ENCODE assay signal across 26 cellular contexts in the genomic region with DNA sequence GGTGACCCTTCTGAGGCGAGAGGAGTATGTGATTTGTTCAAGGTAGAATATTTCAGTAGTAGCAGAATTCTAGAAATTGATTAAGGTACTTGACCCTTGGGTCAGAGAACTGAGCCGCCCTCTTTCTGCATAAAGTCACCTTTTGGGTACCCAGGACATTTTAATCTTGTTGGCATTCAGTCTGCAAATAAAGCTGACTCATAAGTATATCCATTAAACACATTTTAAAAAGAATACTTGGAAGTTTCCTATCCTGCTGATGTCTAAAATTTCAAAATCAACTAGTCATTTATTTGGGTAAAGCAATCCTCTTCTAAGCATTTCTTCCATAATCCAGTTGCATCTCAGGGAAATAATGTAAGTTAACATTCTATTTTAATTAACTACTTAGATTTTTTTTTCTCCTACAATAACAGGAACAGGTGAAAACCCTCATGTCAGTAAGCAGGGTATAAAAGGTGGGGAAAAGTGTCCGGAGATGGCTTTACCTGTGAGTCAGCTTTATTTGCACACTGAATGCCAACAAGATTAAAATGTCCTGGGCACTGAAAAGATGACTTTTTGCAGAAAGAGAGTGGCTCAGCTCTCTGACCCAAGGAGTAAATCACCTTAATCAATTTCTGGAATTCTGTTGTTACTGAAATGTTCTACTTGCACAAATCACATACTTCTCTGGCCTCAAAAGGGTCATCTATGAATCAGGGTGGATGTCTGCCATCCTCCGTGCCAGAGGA.
"Had no signal": no experiment of that assay in that cellular context is flagged by ENCODE, and none has a peak within 500 bp of the region (broad histone marks: within the 10 kb centered on the region; RNA-seq: fewer than 3 reads in every experiment).

No MANE protein-coding gene starts in this region.

- H3K27ac Mint-ChIP-seq: memory B cell; naive B cell; natural killer cell; nephron progenitor cell; neural progenitor cell; stimulated activated effector memory CD8-positive, alpha-beta T cell treated with anti-CD3 and anti-CD28 coated beads, Interleukin-12 subunit alpha, Interleukin-12 subunit beta, amount 100 ng/mL, for 72 hours; stimulated activated naive CD8-positive, alpha-beta T cell treated with anti-CD3 and anti-CD28 coated beads, Interleukin-15, Interleukin-2, amounts not matched to agents 100 ng/mL and 50 ng/mL, for 24 hours; type B pancreatic cell had no signal

- H3K4me3 Mint-ChIP-seq: memory B cell; naive B cell; natural killer cell; nephron progenitor cell; neural progenitor cell; stimulated activated effector memory CD8-positive, alpha-beta T cell treated with anti-CD3 and anti-CD28 coated beads, Interleukin-12 subunit alpha, Interleukin-12 subunit beta, amount 100 ng/mL, for 72 hours; stimulated activated naive CD8-positive, alpha-beta T cell treated with anti-CD3 and anti-CD28 coated beads, Interleukin-15, Interleukin-2, amounts not matched to agents 100 ng/mL and 50 ng/mL, for 24 hours; type B pancreatic cell had no signal

- H3K4me3 ChIP-seq: hepatocyte, left ventricle myocardium inferior, lung, neural progenitor cell, ovary, sigmoid colon, spleen, tibial nerve, uterus had no signal

- H3K27me3 ChIP-seq: hepatocyte, neural progenitor cell, neutrophil, ovary, sigmoid colon, spleen, tibial nerve, uterus had no signal

- H2AFZ ChIP-seq: hepatocyte, neural progenitor cell had no signal

- H3K27me3 Mint-ChIP-seq: progenitor cell of endocrine pancreas; stimulated activated naive CD8-positive, alpha-beta T cell treated with anti-CD3 and anti-CD28 coated beads, Interleukin-15, Interleukin-2, amounts not matched to agents 100 ng/mL and 50 ng/mL, for 24 hours had no signal

- H3K4me2 ChIP-seq: hepatocyte, neural progenitor cell had no signal

- H3K4me1 Mint-ChIP-seq: memory B cell; naive B cell; natural killer cell; nephron progenitor cell; neural progenitor cell; stimulated activated effector memory CD8-positive, alpha-beta T cell treated with anti-CD3 and anti-CD28 coated beads, Interleukin-12 subunit alpha, Interleukin-12 subunit beta, amount 100 ng/mL, for 72 hours had no signal

- H3K9me3 ChIP-seq: neutrophil, ovary, uterus had no signal

- H3K36me3 Mint-ChIP-seq: natural killer cell; stimulated activated effector memory CD8-positive, alpha-beta T cell treated with anti-CD3 and anti-CD28 coated beads, Interleukin-12 subunit alpha, Interleukin-12 subunit beta, amount 100 ng/mL, for 72 hours; type B pancreatic cell had no signal

- H3K9me3 Mint-ChIP-seq: natural killer cell had no signal

- H3K4me1 ChIP-seq: neural progenitor cell, sigmoid colon, spleen, tibial nerve, uterus had no signal

- H3K79me2 ChIP-seq: hepatocyte had no signal

- H3K27ac ChIP-seq: hepatocyte, left ventricle myocardium inferior, neural progenitor cell, neutrophil, ovary, sigmoid colon, spleen, tibial nerve, uterus had no signal

- ATAC-seq: natural killer cell; right cardiac atrium; stimulated activated effector memory CD8-positive, alpha-beta T cell treated with anti-CD3 and anti-CD28 coated beads, Interleukin-12 subunit alpha, Interleukin-12 subunit beta, amount 100 ng/mL, for 72 hours had no signal

- FAIRE-seq: small intestine had no signal

- H3K36me3 ChIP-seq: left ventricle myocardium inferior, neural progenitor cell, neutrophil, ovary, sigmoid colon, spleen, tibial nerve, uterus had no signal

- DNase-seq: islet precursor cell; left ventricle myocardium inferior; midbrain; naive B cell; natural killer cell; nephron progenitor cell; ovary; retina; right cardiac atrium; sigmoid colon; small intestine; spleen; stimulated activated CD4-positive, alpha-beta T cell treated with anti-CD3 and anti-CD28 coated beads, Interleukin-4, amount 100 ng/mL, for 24 hours; stimulated activated naive CD4-positive, alpha-beta T cell; substantia nigra; uterus had no signal

- H3K9ac ChIP-seq: neural progenitor cell had no signal
